ENCODE assay signal across 22 cellular contexts in genomic region chr3:77159182-77159581, GRCh38.
A peak's percentile ranks its signal among the peaks of the same experiment; 100 is the strongest.
DNase-seq lines count a peak whose midpoint lies in the region; ATAC-seq, FAIRE-seq and TF ChIP-seq lines count a peak whose summit lies in the region.
"Had no signal": no experiment of that assay in that cellular context is flagged by ENCODE, and none has a peak within 500 bp of the region (broad histone marks: within the 10 kb centered on the region; RNA-seq: fewer than 3 reads in every experiment).

No MANE protein-coding gene starts in this region.

- RAD21 ChIA-PET in GM12878 (lab: Charles Lee; ENCODE audit: unreplicated experiment): interaction anchor here (0.8 kb wide), 1 partner anchor 10 kb away, joined by 4 read pairs; no protein-coding TSS in a partner anchor

- no peak overlapping the region for H2AFZ ChIP-seq in GM12878 (ENCODE audit: control insufficient read depth, low read depth, low read length)

- no peak overlapping the region for H2BK5ac ChIP-seq in mesendoderm (ENCODE audit: low read length)

- no peaks in the 10 kb centered on the region for H3K79me2 ChIP-seq in GM12878 (ENCODE audit: control insufficient read depth, insufficient read depth, low read length)
- no peaks in the 10 kb centered on the region for H3K79me2 ChIP-seq in mesendoderm (ENCODE audit: control insufficient read depth, insufficient read depth, low read length)

- FAIRE-seq in GM12878 (lab: Jason Lieb, UNC): no peak

- in situ Hi-C loops in GM12878 (cut with MboI): no loop called here

- CTCF ChIA-PET in GM12878 (lab: Yijun Ruan, JAX): no interaction called here

- H3K9ac ChIP-seq in GM12878 (ENCODE audit: control insufficient read depth, insufficient read depth, low read length) (no peak overlapping the region), mesendoderm (ENCODE audit: low read length) (no peak overlapping the region)
- H3K9ac ChIP-seq: KMS-11 had no signal

- POLR2A ChIA-PET in GM12878 (lab: Charles Lee): no interaction called here

- H3K4ac ChIP-seq in mesendoderm (ENCODE audit: low read depth, low read length): no peak overlapping the region

- H3K18ac ChIP-seq in mesendoderm (ENCODE audit: low read length): no peak overlapping the region

- H2BK15ac ChIP-seq in mesendoderm (replicated peaks; ENCODE audit: low read depth): no peak overlapping the region

- H3K4me1 ChIP-seq in GM12878 (ENCODE audit: control insufficient read depth, insufficient read depth, low read length) (no peaks in the 10 kb centered on the region), mesendoderm (ENCODE audit: control insufficient read depth, low read depth, low read length) (no peaks in the 10 kb centered on the region), Peyer's patch (no peaks in the 10 kb centered on the region)

- TF ChIP-seq EP300 in GM12878 (IDR thresholded peaks at IDR 0.05; ENCODE audit: borderline replicate concordance in 1 of 2, control insufficient read depth in 1 of 2, low read depth in 2 of 2, low read length in 2 of 2): no peak

- H3K4me3 ChIP-seq in H7 (ENCODE audit: insufficient read depth, low read depth, low read length) (no peak overlapping the region), GM12878 (no peak overlapping the region), mesendoderm (ENCODE audit: low read length) (no peak overlapping the region), Peyer's patch (no peak overlapping the region)
- H3K4me3 ChIP-seq: coronary artery had no signal

- ATAC-seq in GM12878: peak; percentile 54; the same call in 1 of the 3 replicates
- ATAC-seq: activated CD4-positive, alpha-beta T cell treated with anti-CD3 and anti-CD28 coated beads for 36 hours; natural killer cell had no signal

- H2AK5ac ChIP-seq in mesendoderm (ENCODE audit: low read length): no peak overlapping the region

- no peak overlapping the region for H3K4me2 ChIP-seq in GM12878 (ENCODE audit: control insufficient read depth, insufficient read depth)
- no peak overlapping the region for H3K4me2 ChIP-seq in mesendoderm (ENCODE audit: low read length)
- H3K4me2 ChIP-seq: KMS-11 had no signal

- no peak for TF ChIP-seq RAD21 in GM12878 (IDR thresholded peaks at IDR 0.05; ENCODE audit: insufficient read depth, low read depth, low read length)

- no peak overlapping the region for H3K56ac ChIP-seq in mesendoderm (ENCODE audit: low read length)

- intact Hi-C loops in GM12878 (cut with micrococcal nuclease; ENCODE audit: unreplicated experiment): no loop called here

- no peak overlapping the region for H3K23ac ChIP-seq in mesendoderm (ENCODE audit: low read length)

- no peaks in the 10 kb centered on the region for H3K27me3 ChIP-seq in H7 (ENCODE audit: control insufficient read depth, insufficient read depth, low read length)
- no peaks in the 10 kb centered on the region for H3K27me3 ChIP-seq in GM12878 (replicated peaks in 1 of 2; ENCODE audit: control insufficient read depth in 2 of 2, insufficient read depth in 2 of 2, low read length in 1 of 2)
- H3K27me3 ChIP-seq in mesendoderm (ENCODE audit: insufficient read depth, low read length, poor library complexity): no peaks in the 10 kb centered on the region
- no peaks in the 10 kb centered on the region for H3K27me3 ChIP-seq in Peyer's patch

- H3K9me3 ChIP-seq in GM12878 (replicated peaks; ENCODE audit: control insufficient read depth, insufficient read depth, low read length): no peaks in the 10 kb centered on the region
- H3K9me3 ChIP-seq in Peyer's patch: no peaks in the 10 kb centered on the region

- no peak for TF ChIP-seq POLR2A in GM12878 (IDR thresholded peaks at IDR 0.05; ENCODE audit: low read depth, low read length)
- no peak for TF ChIP-seq POLR2A in Peyer's patch (IDR thresholded peaks at IDR 0.05)

- H3K27ac ChIP-seq in GM12878 (ENCODE audit: control insufficient read depth, insufficient read depth) (no peak overlapping the region), mesendoderm (ENCODE audit: low read depth, low read length) (no peak overlapping the region), Peyer's patch (no peak overlapping the region)
- H3K27ac ChIP-seq: coronary artery, epithelial cell of prostate, HL-60, KMS-11 had no signal

- no peaks in the 10 kb centered on the region for H4K20me1 ChIP-seq in GM12878 (ENCODE audit: control insufficient read depth, insufficient read depth)

- H4K5ac ChIP-seq in mesendoderm (ENCODE audit: low read length): no peak overlapping the region

- H2BK120ac ChIP-seq in mesendoderm (ENCODE audit: low read depth, low read length): no peak overlapping the region

- no peaks in the 10 kb centered on the region for H3K79me1 ChIP-seq in mesendoderm (ENCODE audit: low read length)

- BruUV-seq in GM12878 (replicated peaks; lab: Mats Ljungman, UMichigan): no TSS peak

- H3K36me3 ChIP-seq in H7 (replicated peaks; ENCODE audit: control insufficient read depth, insufficient read depth, low read length): no peaks in the 10 kb centered on the region
- H3K36me3 ChIP-seq in GM12878 (ENCODE audit: control insufficient read depth in 2 of 2, insufficient read depth in 2 of 2, low read length in 1 of 2): no peaks in the 10 kb centered on the region
- H3K36me3 ChIP-seq in mesendoderm (ENCODE audit: control insufficient read depth, insufficient read depth, low read length): no peaks in the 10 kb centered on the region
- H3K36me3 ChIP-seq in Peyer's patch: no peaks in the 10 kb centered on the region

- no peak overlapping the region for H4K8ac ChIP-seq in mesendoderm (ENCODE audit: low read depth, low read length)

- DNase-seq in H7 (peak; percentile 16), GM12878 (ENCODE audit: low read depth, low spot score) (no peak), mesendoderm (peak; percentile 11), OCI-M2 (lab: John Stamatoyannopoulos, UW; ENCODE audit: unreplicated experiment) (no peak), 8988T (no peak), Peyer's patch (no peak)
- DNase-seq: activated CD4-positive, alpha-beta T cell treated with anti-CD3 and anti-CD28 coated beads for 36 hours; activated CD8-positive, alpha-beta memory T cell treated with anti-CD3 and anti-CD28 coated beads, Interleukin-2, amount 50 U/mL, for 4 hours; activated naive CD4-positive, alpha-beta T cell; aorta; C1 segment of cervical spinal cord; DND-41; immature natural killer cell; mammary epithelial cell; natural killer cell; NCI-H187; stimulated activated naive CD4-positive, alpha-beta T cell treated with Interleukin-2 at 50 U/mL for 16 hours had no signal

- TF ChIP-seq CTCF in LNCAP (IDR thresholded peaks at IDR 0.05) (peak; percentile 11; the same call in 1 of the 2 replicates), GM12878 (IDR thresholded peaks at IDR 0.05 in 2 of 3, conservative IDR thresholded peaks at IDR 0.05 in 1 of 3; ENCODE audit: control insufficient read depth in 2 of 3, extremely low read depth in 1 of 3, insufficient read depth in 1 of 3, low read depth in 3 of 3, low read length in 3 of 3) (peak in 1 of 3 experiments; percentile 13; a peak in 1 of 6 replicates), Peyer's patch (IDR thresholded peaks at IDR 0.05) (no peak)

- SMC1A ChIA-PET in GM12878 (lab: Charles Lee; ENCODE audit: uncharacterized antibody, unreplicated experiment): no interaction called here

TF ChIP-seq in GM12878, 131 proteins besides CTCF, POLR2A, EP300 and RAD21:
- no peak for TF ChIP-seq NFXL1 (IDR thresholded peaks at IDR 0.05; ENCODE audit: borderline replicate concordance)
- TF ChIP-seq SMAD5 (IDR thresholded peaks at IDR 0.05; ENCODE audit: low read depth): no peak
- no peak for TF ChIP-seq SREBF2 (IDR thresholded peaks at IDR 0.05; ENCODE audit: low read length)

Comparison
In these comparisons a context has a peak if more than half of its experiments do, and no peak if none do; other contexts are left out.
1. DNase-seq: peak in H7 (single experiment) and mesendoderm (single experiment); none in GM12878 (single experiment), OCI-M2 (single experiment), 8988T (single experiment) and Peyer's patch (0 of 3).